15 cellular contexts compared by ENCODE assay signal in the genomic region with DNA sequence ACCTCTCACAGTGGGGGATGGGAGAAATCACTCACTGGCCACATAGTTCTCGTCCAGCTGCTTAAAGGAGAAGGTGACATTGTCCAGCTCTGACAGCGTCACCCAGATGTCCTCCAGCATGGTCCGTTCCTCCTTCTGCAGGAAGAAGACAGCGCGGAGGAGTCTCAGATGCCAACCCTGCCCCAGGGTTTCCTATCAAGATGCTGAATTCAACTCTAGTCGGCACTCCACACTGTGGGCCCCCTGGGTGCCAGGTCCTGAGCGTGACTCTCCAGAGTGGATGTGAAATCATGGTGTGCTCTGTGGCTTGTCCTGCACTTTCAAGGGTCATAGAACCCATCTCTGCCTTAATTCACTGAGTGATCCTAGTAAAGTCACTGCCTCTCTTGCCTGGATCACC.
"Had no signal": no experiment of that assay in that cellular context is flagged by ENCODE, and none has a peak within 500 bp of the region (broad histone marks: within the 10 kb centered on the region; RNA-seq: fewer than 3 reads in every experiment).

No MANE protein-coding gene starts in this region.

- H3K4me1 ChIP-seq: ascending aorta, colonic mucosa, gastrocnemius medialis, neural progenitor cell, pancreas, tibial artery had no signal

- H3K27ac ChIP-seq: ascending aorta, colonic mucosa, epithelial cell of prostate, gastrocnemius medialis, neural progenitor cell, pancreas, tibial artery had no signal

- H3K27me3 ChIP-seq: ascending aorta, colonic mucosa, gastrocnemius medialis, neural progenitor cell, pancreas, tibial artery had no signal

- ATAC-seq: activated CD4-positive, CD25-positive, alpha-beta regulatory T cell treated with anti-CD3 and anti-CD28 coated beads, Interleukin-2, amount 50 U/mL, for 24 hours; gastrocnemius medialis had no signal

- H3K27me3 Mint-ChIP-seq: activated naive CD8-positive, alpha-beta T cell had no signal

- FAIRE-seq: keratinocyte, pancreas had no signal

- H3K4me3 ChIP-seq: ascending aorta, colonic mucosa, gastrocnemius medialis, neural progenitor cell, pancreas, tibial artery had no signal

- H3K27ac Mint-ChIP-seq: activated T-helper 2 cell treated with anti-CD3 and anti-CD28 coated beads, Interferon-gamma antibody, Interleukin-2, Interleukin-4, amounts not matched to agents 10 μg/mL and 5 μg/mL and 100 μg/mL, durations not matched to agents 14 hours and 24 hours and 36 hours; neural progenitor cell had no signal

- H3K4me1 Mint-ChIP-seq: neural progenitor cell had no signal

- H3K4me3 Mint-ChIP-seq: activated naive CD8-positive, alpha-beta T cell; neural progenitor cell had no signal

- H3K36me3 ChIP-seq: colonic mucosa, neural progenitor cell, pancreas had no signal

- DNase-seq: activated CD4-positive, alpha-beta T cell treated with anti-CD3 and anti-CD28 coated beads, Interleukin-2, amount 50 U/mL, for 48 hours; colonic mucosa; effector CD4-positive, alpha-beta T cell; gastrocnemius medialis; pancreas; stimulated activated CD4-positive, alpha-beta T cell treated with anti-CD3 and anti-CD28 coated beads, Interleukin-15, amount 100 ng/mL, for 24 hours; stimulated activated CD4-positive, alpha-beta T cell treated with anti-CD3 and anti-CD28 coated beads, Interleukin-4, amount 100 ng/mL, for 24 hours; tibial artery had no signal

- H3K9me3 Mint-ChIP-seq: activated T-helper 2 cell treated with anti-CD3 and anti-CD28 coated beads, Interferon-gamma antibody, Interleukin-2, Interleukin-4, amounts not matched to agents 10 μg/mL and 5 μg/mL and 100 μg/mL, durations not matched to agents 14 hours and 24 hours and 36 hours; neural progenitor cell had no signal

- H3K9me3 ChIP-seq: ascending aorta, colonic mucosa, gastrocnemius medialis, pancreas, tibial artery had no signal
